11 cellular contexts compared by ENCODE assay signal in genomic region chr2:64667535-64667934, GRCh38. TPM values are rescaled to one million over a fixed set of nuclear protein-coding genes. Genes with fewer than 3 reads are reported as not detected.
A peak's percentile ranks its signal among the peaks of the same experiment; 100 is the strongest.
DNase-seq lines count a peak whose midpoint lies in the region; ATAC-seq and TF ChIP-seq lines count a peak whose summit lies in the region.
"Had no signal": no experiment of that assay in that cellular context is flagged by ENCODE, and none has a peak within 500 bp of the region (broad histone marks: within the 10 kb centered on the region; RNA-seq: fewer than 3 reads in every experiment).

No MANE protein-coding gene starts in this region.

- POLR2A ChIA-PET in activated CD4-positive, alpha-beta T cell treated with anti-CD3 and anti-CD28 coated beads, Interleukin-2, amount 10 ng/mL, durations not matched to agents 7 days and 5 days (lab: Charles Lee) = no interaction called here
- POLR2A ChIA-PET in activated CD8-positive, alpha-beta T cell treated with anti-CD3 and anti-CD28 coated beads, Interleukin-2, amount 10 ng/mL, durations not matched to agents 7 days and 5 days (lab: Charles Lee) = interaction anchor here (0.6 to 7.3 kb wide), 2 partner anchors 10 to 14 kb away, joined by 3 to 73 read pairs; partner anchors contain the start of gene SERTAD2

- H3K27me3 Mint-ChIP-seq in activated CD4-positive, alpha-beta T cell treated with anti-CD3 and anti-CD28 coated beads, Interleukin-2, amount 10 ng/mL, durations not matched to agents 7 days and 5 days = no peaks in the 10 kb centered on the region
- no peaks in the 10 kb centered on the region for H3K27me3 Mint-ChIP-seq in activated CD8-positive, alpha-beta T cell treated with anti-CD3 and anti-CD28 coated beads, Interleukin-2, amount 10 ng/mL, durations not matched to agents 7 days and 5 days (ENCODE audit: low read depth)
- H3K27me3 Mint-ChIP-seq in progenitor cell of endocrine pancreas = no peaks in the 10 kb centered on the region

- no peaks in the 10 kb centered on the region for H3K9me3 Mint-ChIP-seq in activated CD4-positive, alpha-beta T cell treated with anti-CD3 and anti-CD28 coated beads, Interleukin-2, amount 10 ng/mL, durations not matched to agents 7 days and 5 days
- H3K9me3 Mint-ChIP-seq in activated CD8-positive, alpha-beta T cell treated with anti-CD3 and anti-CD28 coated beads, Interleukin-2, amount 10 ng/mL, durations not matched to agents 7 days and 5 days (ENCODE audit: insufficient read depth) = no peaks in the 10 kb centered on the region
- H3K9me3 Mint-ChIP-seq in progenitor cell of endocrine pancreas (ENCODE audit: low read depth) = no peaks in the 10 kb centered on the region

- peak; percentile 43 for ATAC-seq in activated CD8-positive, alpha-beta T cell treated with anti-CD3 and anti-CD28 coated beads, Interleukin-2, amount 10 ng/mL, durations not matched to agents 7 days and 5 days
- no peak for ATAC-seq in HG03196 (IDR thresholded peaks at IDR 0.05; ENCODE audit: unreplicated experiment)
- ATAC-seq in GM19035 (IDR thresholded peaks at IDR 0.05; ENCODE audit: unreplicated experiment) = no peak

- CTCF ChIA-PET in activated CD4-positive, alpha-beta T cell treated with anti-CD3 and anti-CD28 coated beads, Interleukin-2, amount 10 ng/mL, durations not matched to agents 7 days and 5 days (lab: Charles Lee) = interaction anchor here (0.9 to 2.0 kb wide), 5 partner anchors 10 to 192 kb away, joined by 3 to 7 read pairs (median 5); partner anchors contain the start of gene SERTAD2
- CTCF ChIA-PET in activated CD8-positive, alpha-beta T cell treated with anti-CD3 and anti-CD28 coated beads, Interleukin-2, amount 10 ng/mL, durations not matched to agents 7 days and 5 days (lab: Charles Lee) = interaction anchor here (0.9 to 7.8 kb wide), 8 partner anchors 8 to 59 kb away, joined by 3 to 112 read pairs (median 5); partner anchors contain the start of gene SERTAD2

- TF ChIP-seq CTCF in HL-60 (IDR thresholded peaks at IDR 0.05; ENCODE audit: insufficient read depth, low read length) = no peak
- TF ChIP-seq CTCF in progenitor cell of endocrine pancreas (IDR thresholded peaks at IDR 0.05; ENCODE audit: unreplicated experiment) = no peak

- peak overlapping the region; percentile 17 for H3K4me3 Mint-ChIP-seq in activated CD4-positive, alpha-beta T cell treated with anti-CD3 and anti-CD28 coated beads, Interleukin-2, amount 10 ng/mL, durations not matched to agents 7 days and 5 days
- peak overlapping the region; percentile 21 for H3K4me3 Mint-ChIP-seq in activated CD8-positive, alpha-beta T cell treated with anti-CD3 and anti-CD28 coated beads, Interleukin-2, amount 10 ng/mL, durations not matched to agents 7 days and 5 days
- H3K4me3 Mint-ChIP-seq in progenitor cell of endocrine pancreas (ENCODE audit: low read depth) = no peak overlapping the region

- H3K4me1 Mint-ChIP-seq in activated CD4-positive, alpha-beta T cell treated with anti-CD3 and anti-CD28 coated beads, Interleukin-2, amount 10 ng/mL, durations not matched to agents 7 days and 5 days = peaks cover 33% of the 10 kb centered on the region
- peaks cover 38% of the 10 kb centered on the region for H3K4me1 Mint-ChIP-seq in activated CD8-positive, alpha-beta T cell treated with anti-CD3 and anti-CD28 coated beads, Interleukin-2, amount 10 ng/mL, durations not matched to agents 7 days and 5 days (ENCODE audit: low read depth)
- H3K4me1 Mint-ChIP-seq in progenitor cell of endocrine pancreas (ENCODE audit: low read depth) = peaks cover 11% of the 10 kb centered on the region

- no peak overlapping the region for H3K4me3 ChIP-seq in HL-60 (replicated peaks; ENCODE audit: insufficient read depth, low read length)

- peak overlapping the region; percentile 88 for H3K27ac Mint-ChIP-seq in activated CD4-positive, alpha-beta T cell treated with anti-CD3 and anti-CD28 coated beads, Interleukin-2, amount 10 ng/mL, durations not matched to agents 7 days and 5 days
- H3K27ac Mint-ChIP-seq in activated CD8-positive, alpha-beta T cell treated with anti-CD3 and anti-CD28 coated beads, Interleukin-2, amount 10 ng/mL, durations not matched to agents 7 days and 5 days = peak overlapping the region; percentile 74
- peak overlapping the region; percentile 18 for H3K27ac Mint-ChIP-seq in progenitor cell of endocrine pancreas

- H3K27me3 ChIP-seq in HL-60 (ENCODE audit: insufficient read depth, poor library complexity, severe bottlenecking) = no peaks in the 10 kb centered on the region

- peaks cover 3% of the 10 kb centered on the region for H3K36me3 Mint-ChIP-seq in activated CD4-positive, alpha-beta T cell treated with anti-CD3 and anti-CD28 coated beads, Interleukin-2, amount 10 ng/mL, durations not matched to agents 7 days and 5 days (ENCODE audit: low read depth)
- H3K36me3 Mint-ChIP-seq in activated CD8-positive, alpha-beta T cell treated with anti-CD3 and anti-CD28 coated beads, Interleukin-2, amount 10 ng/mL, durations not matched to agents 7 days and 5 days (ENCODE audit: low read depth) = peaks cover 5% of the 10 kb centered on the region
- no peaks in the 10 kb centered on the region for H3K36me3 Mint-ChIP-seq in progenitor cell of endocrine pancreas (ENCODE audit: insufficient read depth)

- H3K27ac ChIP-seq in HL-60 (replicated peaks) = peak overlapping the region; percentile 48

- DNase-seq in activated CD4-positive, alpha-beta T cell treated with anti-CD3 and anti-CD28 coated beads, Interleukin-2, amount 10 ng/mL, durations not matched to agents 7 days and 5 days = no peak
- DNase-seq in activated CD4-positive, alpha-beta T cell treated with anti-CD3 and anti-CD28 coated beads for 4 hours = no peak
- DNase-seq in HL-60 (ENCODE audit: low read depth in 1 of 2, low spot score in 1 of 2) (no peak), progenitor cell of endocrine pancreas (ENCODE audit: low spot score, unreplicated experiment) (no peak)
- DNase-seq in activated CD8-positive, alpha-beta T cell treated with anti-CD3 and anti-CD28 coated beads, Interleukin-2, amount 10 ng/mL, durations not matched to agents 7 days and 5 days = no peak
- no peak for DNase-seq in activated effector memory CD4-positive, alpha-beta T cell treated with Interleukin-2 at 50 U/mL for 16 hours
- DNase-seq: cortex of kidney, NCI-H1092 treated with DMSO at 0.1 percent for 48 hours, NCI-H510A had no signal

RNA-seq across cellular contexts. Expression of gene SERTAD2, which starts 13.8 kb away (rescaled TPM):
- 10 to 100 TPM; 16.9 to 18.7 TPM for total RNA-seq in activated CD4-positive, alpha-beta T cell treated with anti-CD3 and anti-CD28 coated beads, Interleukin-2, amount 10 ng/mL, durations not matched to agents 7 days and 5 days
- total RNA-seq in activated CD8-positive, alpha-beta T cell treated with anti-CD3 and anti-CD28 coated beads, Interleukin-2, amount 10 ng/mL, durations not matched to agents 7 days and 5 days = 10 to 100 TPM; 21.4 to 21.8 TPM
- 19.0 and 20.7 TPM in 2 replicates for total RNA-seq in progenitor cell of endocrine pancreas

Comparison
In these comparisons a context has a peak if more than half of its experiments do, and no peak if none do; other contexts are left out.
1. H3K27ac Mint-ChIP-seq: peak in every context shown above with its lines; median percentile 88 in activated CD4-positive, alpha-beta T cell treated with anti-CD3 and anti-CD28 coated beads, Interleukin-2, amount 10 ng/mL, durations not matched to agents 7 days and 5 days; 74 in activated CD8-positive, alpha-beta T cell treated with anti-CD3 and anti-CD28 coated beads, Interleukin-2, amount 10 ng/mL, durations not matched to agents 7 days and 5 days; 18 in progenitor cell of endocrine pancreas.